14 cellular contexts compared by ENCODE assay signal in genomic region chr5:172886396-172886932, GRCh38. TPM values are rescaled to one million over a fixed set of nuclear protein-coding genes. Genes with fewer than 3 reads are reported as not detected.
A peak's percentile ranks its signal among the peaks of the same experiment; 100 is the strongest.
DNase-seq lines count a peak whose midpoint lies in the region; ATAC-seq, FAIRE-seq and TF ChIP-seq lines count a peak whose summit lies in the region.
"Had no signal": no experiment of that assay in that cellular context is flagged by ENCODE, and none has a peak within 500 bp of the region (broad histone marks: within the 10 kb centered on the region; RNA-seq: fewer than 3 reads in every experiment).

No MANE protein-coding gene starts in this region.

- DNase-seq in Panc1 (ENCODE audit: low read depth, low spot score): no peak
- DNase-seq in endodermal cell: no peak
- no peak for DNase-seq in tibial artery
- no peak for DNase-seq in frontal cortex (ENCODE audit: low spot score in 2 of 2)
- DNase-seq: activated CD4-positive, alpha-beta T cell treated with anti-CD3 and anti-CD28 coated beads, Interleukin-2, amount 50 U/mL, for 1 hour; activated gamma-delta T cell treated with Interleukin-2 at 50 U/mL for 16 hours; COR-L47; stimulated activated CD4-positive, alpha-beta T cell treated with anti-CD3 and anti-CD28 coated beads, Interleukin-1b, Interleukin-23, amount 100 ng/mL, for 48 hours; T-helper 1 cell had no signal

- in situ Hi-C loops in Panc1 (cut with HindIII; ENCODE audit: low pct_unique_long_range_greater_than_20kb, low sequenced_read_pairs): no loop called here

- H3K27ac Mint-ChIP-seq in endodermal cell: peak overlapping the region; percentile 52

- CTCF ChIA-PET in Panc1 (lab: Charles Lee): no interaction called here

- peaks cover 49% of the 10 kb centered on the region for H3K36me3 Mint-ChIP-seq in endodermal cell (ENCODE audit: low read depth)

- BruUV-seq in Panc1 (replicated peaks; lab: Mats Ljungman, UMichigan): no TSS peak

- no peak overlapping the region for H3K4me3 Mint-ChIP-seq in endodermal cell

- H3K4me1 Mint-ChIP-seq in endodermal cell: no peaks in the 10 kb centered on the region

- no peak for TF ChIP-seq CTCF in Panc1 (IDR thresholded peaks at IDR 0.05)
- no peak for TF ChIP-seq CTCF in endodermal cell (conservative IDR thresholded peaks at IDR 0.05)
- TF ChIP-seq CTCF in tibial artery (IDR thresholded peaks at IDR 0.05): no peak

- FAIRE-seq in frontal cortex (lab: Jason Lieb, UNC): no peak
- FAIRE-seq: colon, keratinocyte had no signal

- peaks cover 3% of the 10 kb centered on the region for H3K9me3 Mint-ChIP-seq in endodermal cell

- peaks cover 3% of the 10 kb centered on the region; the same call in 1 of the 2 replicates for H3K9me3 ChIP-seq in Panc1 (ENCODE audit: control insufficient read depth, insufficient read depth, low read depth, low read length)
- no peaks in the 10 kb centered on the region for H3K9me3 ChIP-seq in endodermal cell (ENCODE audit: control insufficient read depth, low read length)
- no peaks in the 10 kb centered on the region for H3K9me3 ChIP-seq in muscle layer of duodenum (ENCODE audit: control insufficient read depth in 1 of 2, low read length in 2 of 2)
- H3K9me3 ChIP-seq in tibial artery: peaks cover 0 to 4% (median 0%) of the 10 kb centered on the region in 3 donors

- H3K27ac ChIP-seq in Panc1 (ENCODE audit: low read length): peak overlapping the region; percentile 52; the same call in 1 of the 2 replicates
- H3K27ac ChIP-seq in endodermal cell (ENCODE audit: low read depth, low read length): no peak overlapping the region
- peak overlapping the region; percentile 98 for H3K27ac ChIP-seq in muscle layer of duodenum (ENCODE audit: low read length)
- peak overlapping the region; percentile 58 to 96 for H3K27ac ChIP-seq in tibial artery

- 94% methylated on average over 7 of the region's 8 CpGs; no CpG with 5 or more reads in 1 of the 2 experiments for WGBS in endodermal cell (ENCODE audit: insufficient coverage in 1 of 2, insufficient read length in 1 of 2), 2 experiments

- H3K9ac ChIP-seq in endodermal cell (ENCODE audit: extremely low read depth, low read length, poor library complexity, severe bottlenecking): no peak overlapping the region

- intact Hi-C loops in Panc1 (cut with micrococcal nuclease; ENCODE audit: unreplicated experiment): no loop called here
- intact Hi-C loops in tibial artery (cut with DNase I; ENCODE audit: low total_unique reads): no loop called here

- ATAC-seq in Panc1: no peak
- no peak for ATAC-seq in GM21786 (IDR thresholded peaks at IDR 0.05; ENCODE audit: unreplicated experiment)
- ATAC-seq in SK-N-SH treated with all-trans-retinoic acid at 6 μM for 48 hours: no peak

- H3K27me3 ChIP-seq in Panc1 (ENCODE audit: control insufficient read depth, insufficient read depth, low read length) (no peaks in the 10 kb centered on the region), endodermal cell (ENCODE audit: control insufficient read depth, insufficient read depth, low read length, poor library complexity, severe bottlenecking) (no peaks in the 10 kb centered on the region), muscle layer of duodenum (ENCODE audit: low read depth, low read length) (no peaks in the 10 kb centered on the region), tibial artery (no peaks in the 10 kb centered on the region)

- H3K27me3 Mint-ChIP-seq in endodermal cell (ENCODE audit: insufficient read depth): no peaks in the 10 kb centered on the region

- H3K4me1 ChIP-seq in Panc1 (ENCODE audit: control insufficient read depth, insufficient read depth, low read length) (peaks cover 9% of the 10 kb centered on the region; the same call in 1 of the 2 replicates), endodermal cell (ENCODE audit: control insufficient read depth, insufficient read depth, low read length) (no peaks in the 10 kb centered on the region), muscle layer of duodenum (ENCODE audit: control insufficient read depth in 1 of 2, insufficient read depth in 2 of 2, low read length in 2 of 2) (no peaks in the 10 kb centered on the region), tibial artery (peaks cover 0 to 87% (median 31%) of the 10 kb centered on the region in 4 donors)

- no peak overlapping the region for H3K4me3 ChIP-seq in Panc1 (ENCODE audit: low read depth in 2 of 2, low read length in 2 of 2)
- no peak overlapping the region for H3K4me3 ChIP-seq in endodermal cell (ENCODE audit: low read length)
- peak overlapping the region in 1 of 2 donors; percentile 33 for H3K4me3 ChIP-seq in muscle layer of duodenum (ENCODE audit: low read depth in 1 of 2, low read length in 2 of 2)
- H3K4me3 ChIP-seq in tibial artery: no peak overlapping the region

- POLR2A ChIA-PET in Panc1 (lab: Charles Lee): no interaction called here

- peaks cover 5% of the 10 kb centered on the region; the same call in 1 of the 2 replicates for H3K36me3 ChIP-seq in Panc1 (ENCODE audit: control insufficient read depth, insufficient read depth, low read length)
- H3K36me3 ChIP-seq in endodermal cell (ENCODE audit: control insufficient read depth, insufficient read depth, low read length): peaks cover 41% of the 10 kb centered on the region
- peaks cover 6 to 13% of the 10 kb centered on the region in 2 donors for H3K36me3 ChIP-seq in muscle layer of duodenum (ENCODE audit: control insufficient read depth in 1 of 2, insufficient read depth in 2 of 2, low read length in 2 of 2)
- H3K36me3 ChIP-seq in tibial artery: peaks cover 6 to 27% (median 16%) of the 10 kb centered on the region in 3 donors

TF ChIP-seq in SK-N-SH treated with all-trans-retinoic acid at 6 μM for 48 hours, 23 proteins besides CTCF, POLR2A, EP300 and RAD21:
- TF ChIP-seq PPARA (CRISPR knock-in tag; IDR thresholded peaks at IDR 0.05; ENCODE audit: borderline replicate concordance) (no peak), ARNTL (CRISPR knock-in tag; IDR thresholded peaks at IDR 0.05; ENCODE audit: borderline replicate concordance, low read depth) (no peak), TCF4 (CRISPR knock-in tag; IDR thresholded peaks at IDR 0.05; ENCODE audit: borderline replicate concordance) (no peak), ZFP30 (CRISPR knock-in tag; IDR thresholded peaks at IDR 0.05) (no peak)

RNA-seq across cellular contexts. Expression of gene ERGIC1, which starts 52.4 kb away (rescaled TPM):
- total RNA-seq in Panc1 (2021; ENCODE audit: unreplicated experiment) (206 TPM), endodermal cell (10 to 100 TPM; 81.9 to 94.8 TPM), frontal cortex (33.0 TPM)
- polyA plus RNA-seq in Panc1 (2012; ENCODE audit: insufficient read length): 419 TPM
- 79.3 TPM for polyA plus RNA-seq in endodermal cell (2013, experiment 1 of 2)
- 73.2 TPM for polyA plus RNA-seq in endodermal cell (2013, experiment 2 of 2)
